Comparison of ENCODE assay signal across 8 cellular contexts in the genomic region with DNA sequence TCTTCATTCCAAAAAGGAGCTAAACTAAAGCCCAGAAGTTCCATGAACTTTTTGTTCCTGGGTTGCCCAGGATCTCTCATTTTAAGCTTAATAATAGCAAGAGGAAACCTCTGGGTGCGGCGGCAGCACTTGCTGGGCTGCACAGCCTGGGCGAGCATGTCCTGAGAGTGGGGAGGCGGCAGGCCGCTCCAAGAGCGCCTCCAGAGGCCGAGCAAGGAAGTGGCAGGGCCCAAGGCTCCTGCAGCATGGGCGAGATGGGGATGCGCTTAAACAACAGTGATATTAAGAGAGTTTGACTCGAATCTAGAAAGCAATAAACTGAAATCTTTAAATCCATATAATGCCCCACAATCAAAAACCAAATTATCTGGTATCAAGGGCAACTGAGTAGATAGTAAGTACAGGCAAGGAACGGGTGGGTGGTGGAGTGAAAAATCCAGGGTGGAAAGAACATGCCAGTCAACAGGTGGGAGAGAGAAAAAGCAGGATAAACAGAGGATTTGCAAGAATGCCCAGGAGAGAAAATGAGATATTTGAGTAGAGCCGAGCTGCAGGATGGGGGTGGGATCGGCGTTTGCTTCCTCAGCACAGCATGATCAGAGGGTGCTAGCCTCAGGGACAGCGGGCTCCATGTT. TPM values are rescaled to one million over a fixed set of nuclear protein-coding genes. Genes with fewer than 3 reads are reported as not detected.
DNase-seq lines count a peak whose midpoint lies in the region; ATAC-seq and TF ChIP-seq lines count a peak whose summit lies in the region.

No MANE protein-coding gene starts in this region.

- no peaks in the 10 kb centered on the region for H3K27me3 Mint-ChIP-seq in endodermal cell (ENCODE audit: insufficient read depth)

- no peak overlapping the region for H2AFZ ChIP-seq in osteoblast (ENCODE audit: low read length)

- no peak overlapping the region for H3K4me3 Mint-ChIP-seq in endodermal cell

- no peaks in the 10 kb centered on the region for H3K9me3 Mint-ChIP-seq in endodermal cell

- no peaks in the 10 kb centered on the region for H3K79me2 ChIP-seq in osteoblast (ENCODE audit: insufficient read depth, low read length)

- H3K9ac ChIP-seq in endodermal cell (ENCODE audit: extremely low read depth, low read length, poor library complexity, severe bottlenecking) = no peak overlapping the region

- peak; percentile 97 for TF ChIP-seq CTCF in C4-2B (conservative IDR thresholded peaks at IDR 0.05)
- TF ChIP-seq CTCF in endodermal cell (conservative IDR thresholded peaks at IDR 0.05) = peak; percentile 99
- peak; percentile 40 for TF ChIP-seq CTCF in osteoblast (IDR thresholded peaks at IDR 0.05; ENCODE audit: extremely low read depth, low read depth, low read length)

- ATAC-seq in GM19025 (IDR thresholded peaks at IDR 0.05; ENCODE audit: low read depth, unreplicated experiment) = peak; percentile 89
- ATAC-seq in HG03108 (IDR thresholded peaks at IDR 0.05; ENCODE audit: unreplicated experiment) = peak; percentile 80

- no peak overlapping the region for H3K4me2 ChIP-seq in osteoblast (ENCODE audit: insufficient read depth, low read length)

- no peak overlapping the region for H3K27ac Mint-ChIP-seq in endodermal cell

- H3K27ac ChIP-seq in C4-2B = no peak overlapping the region
- H3K27ac ChIP-seq in endodermal cell (ENCODE audit: low read depth, low read length) = no peak overlapping the region
- no peak overlapping the region for H3K27ac ChIP-seq in osteoblast (ENCODE audit: low read depth, low read length)

- H3K4me1 ChIP-seq in endodermal cell (ENCODE audit: control insufficient read depth, insufficient read depth, low read length) = peaks cover 10% of the 10 kb centered on the region
- H3K4me1 ChIP-seq in osteoblast (ENCODE audit: insufficient read depth, low read length) = no peaks in the 10 kb centered on the region

- WGBS in endodermal cell (ENCODE audit: insufficient coverage in 1 of 2, insufficient read length in 1 of 2), 2 experiments = 38 to 60% methylated on average over 4 to 15 of the region's 15 CpGs

- H3K36me3 ChIP-seq in endodermal cell (ENCODE audit: control insufficient read depth, insufficient read depth, low read length) (no peaks in the 10 kb centered on the region), osteoblast (ENCODE audit: insufficient read depth, low read length) (no peaks in the 10 kb centered on the region)

- no peaks in the 10 kb centered on the region for H4K20me1 ChIP-seq in osteoblast (ENCODE audit: insufficient read depth, low read length)

- peaks cover 31% of the 10 kb centered on the region for H3K4me1 Mint-ChIP-seq in endodermal cell

- DNase-seq in RPMI8226 (peak; percentile 51), endodermal cell (peak; percentile 93), osteoblast (ENCODE audit: insufficient read length, low spot score, missing footprints) (no peak), NK-92 (lab: John Stamatoyannopoulos, UW; ENCODE audit: unreplicated experiment) (no peak), NCI-H2196 (lab: John Stamatoyannopoulos, UW; ENCODE audit: unreplicated experiment) (no peak)

- H3K9me3 ChIP-seq in endodermal cell (ENCODE audit: control insufficient read depth, low read length) = no peaks in the 10 kb centered on the region
- no peaks in the 10 kb centered on the region for H3K9me3 ChIP-seq in osteoblast (ENCODE audit: low read depth, low read length)

- no peaks in the 10 kb centered on the region for H3K27me3 ChIP-seq in endodermal cell (ENCODE audit: control insufficient read depth, insufficient read depth, low read length, poor library complexity, severe bottlenecking)
- H3K27me3 ChIP-seq in osteoblast (ENCODE audit: insufficient read depth, low read length) = no peaks in the 10 kb centered on the region

- no peak overlapping the region for H3K4me3 ChIP-seq in endodermal cell (ENCODE audit: low read length)
- H3K4me3 ChIP-seq in osteoblast (ENCODE audit: insufficient read depth, low read length) = no peak overlapping the region

- H3K36me3 Mint-ChIP-seq in endodermal cell (ENCODE audit: low read depth) = no peaks in the 10 kb centered on the region

RNA-seq across cellular contexts. Expression of gene TNR, which starts 14.1 kb away (rescaled TPM):
- total RNA-seq in endodermal cell (1 to 10 TPM in 1 of 2 donors, under 1 TPM in 1; 0.62 to 3.2 TPM), osteoblast (not detected in 2 replicates)
- polyA plus RNA-seq in endodermal cell (2013, experiment 1 of 2) = 0.04 TPM
- 0.08 TPM for polyA plus RNA-seq in endodermal cell (2013, experiment 2 of 2)

Comparison
In these comparisons a context has a peak if more than half of its experiments do, and no peak if none do; other contexts are left out.
1. CTCF ChIP-seq: peak in every context shown above with its lines; median percentile 99 in endodermal cell; 97 in C4-2B; 40 in osteoblast.
2. DNase-seq: peak in RPMI8226 (single experiment) and endodermal cell (single experiment); none in osteoblast (single experiment), NK-92 (single experiment) and NCI-H2196 (single experiment).